1 cellular context compared by ENCODE assay signal in the genomic region with DNA sequence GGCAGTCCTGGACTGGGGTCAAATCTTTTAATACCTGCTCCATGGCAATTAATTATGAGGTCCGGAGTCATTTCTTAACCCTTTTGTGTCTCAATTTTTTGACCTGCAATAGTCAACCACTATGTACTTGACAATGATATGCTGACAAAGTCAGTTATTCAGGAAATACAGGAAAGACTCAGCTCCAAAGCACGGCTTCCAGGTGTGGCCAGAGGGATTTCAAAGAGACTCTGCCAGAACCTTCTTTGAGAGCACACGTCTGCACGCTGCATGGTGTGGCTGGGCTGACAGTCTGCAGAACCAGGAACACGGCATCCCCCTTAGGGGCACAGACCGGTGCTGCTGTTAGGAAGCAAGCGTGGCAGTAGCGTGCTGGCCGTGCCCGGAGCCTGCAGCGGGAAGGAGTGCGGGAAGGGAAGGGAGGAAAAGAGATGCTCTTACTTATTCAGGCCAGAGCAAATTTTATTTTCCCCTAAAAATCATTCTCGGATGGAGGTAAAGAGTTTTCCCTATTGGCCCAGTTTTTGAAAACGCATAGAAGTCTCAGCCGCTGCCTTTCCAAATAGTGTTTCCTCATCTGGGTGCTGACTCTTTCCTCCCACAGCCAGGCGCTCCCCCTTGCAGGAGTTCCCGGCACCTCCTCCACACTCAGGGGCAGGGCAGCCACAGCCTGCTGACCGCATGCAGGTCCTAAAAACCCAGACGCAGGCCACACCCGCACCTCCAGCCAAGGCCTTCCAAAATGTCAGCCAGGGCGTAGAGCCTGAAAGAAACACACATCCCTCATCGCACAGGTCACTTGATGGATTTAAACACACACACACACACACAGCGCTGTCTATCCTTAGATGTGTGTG.
TF ChIP-seq lines count a peak whose summit lies in the region.

No MANE protein-coding gene starts in this region.

TF ChIP-seq in K562, 482 proteins besides CTCF, POLR2A, EP300 and RAD21 (continued from another document and continues in another):
- TF ChIP-seq ZNF507 (tag; conservative IDR thresholded peaks at IDR 0.05) (no peak), YY1 (IDR thresholded peaks at IDR 0.05; ENCODE audit: borderline replicate concordance in 1 of 3, control insufficient read depth in 1 of 3, extremely low read depth in 1 of 3, insufficient read depth in 3 of 3, insufficient read length in 1 of 3, insufficient replicate concordance in 2 of 3, low read depth in 1 of 3, low read length in 2 of 3) (peak in 1 of 3 experiments; percentile 70), BDP1 (IDR thresholded peaks at IDR 0.05; ENCODE audit: insufficient read depth, insufficient read length) (no peak), MCM5 (IDR thresholded peaks at IDR 0.05; ENCODE audit: low read depth) (no peak), MAZ (CRISPR knock-in tag; conservative IDR thresholded peaks at IDR 0.05 in 1 of 2, IDR thresholded peaks at IDR 0.05 in 1 of 2) (peak in 1 of 2 experiments; percentile 40; a peak in 1 of 4 replicates), ZNF165 (CRISPR knock-in tag; IDR thresholded peaks at IDR 0.05; ENCODE audit: borderline replicate concordance) (no peak), ZNF12 (CRISPR knock-in tag; IDR thresholded peaks at IDR 0.05) (0 out of 2 replicates have a peak, but pooled peaks have one; percentile 50), SMARCE1 (IDR thresholded peaks at IDR 0.05) (peak; percentile 60; the same call in 1 of the 2 replicates), GABPB1 (CRISPR knock-in tag; IDR thresholded peaks at IDR 0.05) (0 out of 2 replicates have a peak, but pooled peaks have one; percentile 23), JUN (IDR thresholded peaks at IDR 0.05; ENCODE audit: borderline replicate concordance, low read depth, low read length) (peak; percentile 53; the same call in 1 of the 2 replicates), JUN (CRISPR knock-in tag; IDR thresholded peaks at IDR 0.05; ENCODE audit: borderline replicate concordance) (no peak), ETV5 (CRISPR knock-in tag; IDR thresholded peaks at IDR 0.05; ENCODE audit: low read depth) (0 out of 2 replicates have a peak, but pooled peaks have one; percentile 30), HIVEP1 (CRISPR knock-in tag; IDR thresholded peaks at IDR 0.05) (no peak), MCM3 (IDR thresholded peaks at IDR 0.05) (no peak), ZNF589 (CRISPR knock-in tag; IDR thresholded peaks at IDR 0.05; ENCODE audit: low read depth) (no peak), EGR1 (conservative IDR thresholded peaks at IDR 0.05) (0 out of 2 replicates have a peak, but pooled peaks have one; percentile 9), JUND (IDR thresholded peaks at IDR 0.05; ENCODE audit: borderline replicate concordance, low read depth, low read length) (peak; percentile 62), JUND (tag; IDR thresholded peaks at IDR 0.05; ENCODE audit: borderline replicate concordance, low read depth, low read length) (peak; percentile 48; the same call in 1 of the 3 replicates), ZNF3 (CRISPR knock-in tag; IDR thresholded peaks at IDR 0.05) (no peak), POLR2G (IDR thresholded peaks at IDR 0.05; ENCODE audit: low read depth, low read length) (no peak), ZNF24 (IDR thresholded peaks at IDR 0.05) (no peak), HDAC1 (IDR thresholded peaks at IDR 0.05) (peak in 1 of 2 experiments; percentile 38; a peak in 1 of 4 replicates), NBN (IDR thresholded peaks at IDR 0.05; ENCODE audit: low read depth) (no peak), GATAD2A (IDR thresholded peaks at IDR 0.05) (no peak), SOX6 (IDR thresholded peaks at IDR 0.05) (no peak; the same call in 1 of the 2 replicates), ZBTB1 (CRISPR knock-in tag; IDR thresholded peaks at IDR 0.05; ENCODE audit: borderline replicate concordance, low read depth) (peak; percentile 94), MXI1 (IDR thresholded peaks at IDR 0.05; ENCODE audit: low read depth, low read length) (no peak), ZNF282 (CRISPR knock-in tag; IDR thresholded peaks at IDR 0.05) (no peak), RB1 (IDR thresholded peaks at IDR 0.05; ENCODE audit: low read depth) (no peak; the same call in 1 of the 2 replicates)
- TF ChIP-seq, protein P1, sequence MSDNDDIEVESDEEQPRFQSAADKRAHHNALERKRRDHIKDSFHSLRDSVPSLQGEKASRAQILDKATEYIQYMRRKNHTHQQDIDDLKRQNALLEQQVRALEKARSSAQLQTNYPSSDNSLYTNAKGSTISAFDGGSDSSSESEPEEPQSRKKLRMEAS (CRISPR knock-in tag; IDR thresholded peaks at IDR 0.05): peak; percentile 65; the same call in 1 of the 2 replicates
- TF ChIP-seq, protein P2, sequence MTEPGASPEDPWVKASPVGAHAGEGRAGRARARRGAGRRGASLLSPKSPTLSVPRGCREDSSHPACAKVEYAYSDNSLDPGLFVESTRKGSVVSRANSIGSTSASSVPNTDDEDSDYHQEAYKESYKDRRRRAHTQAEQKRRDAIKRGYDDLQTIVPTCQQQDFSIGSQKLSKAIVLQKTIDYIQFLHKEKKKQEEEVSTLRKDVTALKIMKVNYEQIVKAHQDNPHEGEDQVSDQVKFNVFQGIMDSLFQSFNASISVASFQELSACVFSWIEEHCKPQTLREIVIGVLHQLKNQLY (CRISPR knock-in tag; conservative IDR thresholded peaks at IDR 0.05): no peak
- TF ChIP-seq, protein P3, sequence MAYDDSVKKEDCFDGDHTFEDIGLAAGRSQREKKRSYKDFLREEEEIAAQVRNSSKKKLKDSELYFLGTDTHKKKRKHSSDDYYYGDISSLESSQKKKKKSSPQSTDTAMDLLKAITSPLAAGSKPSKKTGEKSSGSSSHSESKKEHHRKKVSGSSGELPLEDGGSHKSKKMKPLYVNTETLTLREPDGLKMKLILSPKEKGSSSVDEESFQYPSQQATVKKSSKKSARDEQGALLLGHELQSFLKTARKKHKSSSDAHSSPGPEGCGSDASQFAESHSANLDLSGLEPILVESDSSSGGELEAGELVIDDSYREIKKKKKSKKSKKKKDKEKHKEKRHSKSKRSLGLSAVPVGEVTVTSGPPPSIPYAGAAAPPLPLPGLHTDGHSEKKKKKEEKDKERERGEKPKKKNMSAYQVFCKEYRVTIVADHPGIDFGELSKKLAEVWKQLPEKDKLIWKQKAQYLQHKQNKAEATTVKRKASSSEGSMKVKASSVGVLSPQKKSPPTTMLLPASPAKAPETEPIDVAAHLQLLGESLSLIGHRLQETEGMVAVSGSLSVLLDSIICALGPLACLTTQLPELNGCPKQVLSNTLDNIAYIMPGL (CRISPR knock-in tag; IDR thresholded peaks at IDR 0.05): no peak
- TF ChIP-seq, protein P4, sequence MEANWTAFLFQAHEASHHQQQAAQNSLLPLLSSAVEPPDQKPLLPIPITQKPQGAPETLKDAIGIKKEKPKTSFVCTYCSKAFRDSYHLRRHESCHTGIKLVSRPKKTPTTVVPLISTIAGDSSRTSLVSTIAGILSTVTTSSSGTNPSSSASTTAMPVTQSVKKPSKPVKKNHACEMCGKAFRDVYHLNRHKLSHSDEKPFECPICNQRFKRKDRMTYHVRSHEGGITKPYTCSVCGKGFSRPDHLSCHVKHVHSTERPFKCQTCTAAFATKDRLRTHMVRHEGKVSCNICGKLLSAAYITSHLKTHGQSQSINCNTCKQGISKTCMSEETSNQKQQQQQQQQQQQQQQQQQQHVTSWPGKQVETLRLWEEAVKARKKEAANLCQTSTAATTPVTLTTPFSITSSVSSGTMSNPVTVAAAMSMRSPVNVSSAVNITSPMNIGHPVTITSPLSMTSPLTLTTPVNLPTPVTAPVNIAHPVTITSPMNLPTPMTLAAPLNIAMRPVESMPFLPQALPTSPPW (CRISPR knock-in tag; IDR thresholded peaks at IDR 0.05): peak; percentile 92
- TF ChIP-seq, protein P5, sequence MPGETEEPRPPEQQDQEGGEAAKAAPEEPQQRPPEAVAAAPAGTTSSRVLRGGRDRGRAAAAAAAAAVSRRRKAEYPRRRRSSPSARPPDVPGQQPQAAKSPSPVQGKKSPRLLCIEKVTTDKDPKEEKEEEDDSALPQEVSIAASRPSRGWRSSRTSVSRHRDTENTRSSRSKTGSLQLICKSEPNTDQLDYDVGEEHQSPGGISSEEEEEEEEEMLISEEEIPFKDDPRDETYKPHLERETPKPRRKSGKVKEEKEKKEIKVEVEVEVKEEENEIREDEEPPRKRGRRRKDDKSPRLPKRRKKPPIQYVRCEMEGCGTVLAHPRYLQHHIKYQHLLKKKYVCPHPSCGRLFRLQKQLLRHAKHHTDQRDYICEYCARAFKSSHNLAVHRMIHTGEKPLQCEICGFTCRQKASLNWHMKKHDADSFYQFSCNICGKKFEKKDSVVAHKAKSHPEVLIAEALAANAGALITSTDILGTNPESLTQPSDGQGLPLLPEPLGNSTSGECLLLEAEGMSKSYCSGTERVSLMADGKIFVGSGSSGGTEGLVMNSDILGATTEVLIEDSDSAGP (CRISPR knock-in tag; IDR thresholded peaks at IDR 0.05): no peak
- TF ChIP-seq, protein P6, sequence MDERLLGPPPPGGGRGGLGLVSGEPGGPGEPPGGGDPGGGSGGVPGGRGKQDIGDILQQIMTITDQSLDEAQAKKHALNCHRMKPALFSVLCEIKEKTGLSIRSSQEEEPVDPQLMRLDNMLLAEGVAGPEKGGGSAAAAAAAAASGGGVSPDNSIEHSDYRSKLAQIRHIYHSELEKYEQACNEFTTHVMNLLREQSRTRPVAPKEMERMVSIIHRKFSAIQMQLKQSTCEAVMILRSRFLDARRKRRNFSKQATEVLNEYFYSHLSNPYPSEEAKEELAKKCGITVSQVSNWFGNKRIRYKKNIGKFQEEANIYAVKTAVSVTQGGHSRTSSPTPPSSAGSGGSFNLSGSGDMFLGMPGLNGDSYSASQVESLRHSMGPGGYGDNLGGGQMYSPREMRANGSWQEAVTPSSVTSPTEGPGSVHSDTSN (CRISPR knock-in tag; IDR thresholded peaks at IDR 0.05; ENCODE audit: low read depth): no peak
- TF ChIP-seq, protein P6 (tag; conservative IDR thresholded peaks at IDR 0.05; ENCODE audit: low read depth): no peak
- TF ChIP-seq, protein P7, sequence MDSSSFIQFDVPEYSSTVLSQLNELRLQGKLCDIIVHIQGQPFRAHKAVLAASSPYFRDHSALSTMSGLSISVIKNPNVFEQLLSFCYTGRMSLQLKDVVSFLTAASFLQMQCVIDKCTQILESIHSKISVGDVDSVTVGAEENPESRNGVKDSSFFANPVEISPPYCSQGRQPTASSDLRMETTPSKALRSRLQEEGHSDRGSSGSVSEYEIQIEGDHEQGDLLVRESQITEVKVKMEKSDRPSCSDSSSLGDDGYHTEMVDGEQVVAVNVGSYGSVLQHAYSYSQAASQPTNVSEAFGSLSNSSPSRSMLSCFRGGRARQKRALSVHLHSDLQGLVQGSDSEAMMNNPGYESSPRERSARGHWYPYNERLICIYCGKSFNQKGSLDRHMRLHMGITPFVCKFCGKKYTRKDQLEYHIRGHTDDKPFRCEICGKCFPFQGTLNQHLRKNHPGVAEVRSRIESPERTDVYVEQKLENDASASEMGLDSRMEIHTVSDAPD (CRISPR knock-in tag; IDR thresholded peaks at IDR 0.05): no peak
- TF ChIP-seq, protein P8, sequence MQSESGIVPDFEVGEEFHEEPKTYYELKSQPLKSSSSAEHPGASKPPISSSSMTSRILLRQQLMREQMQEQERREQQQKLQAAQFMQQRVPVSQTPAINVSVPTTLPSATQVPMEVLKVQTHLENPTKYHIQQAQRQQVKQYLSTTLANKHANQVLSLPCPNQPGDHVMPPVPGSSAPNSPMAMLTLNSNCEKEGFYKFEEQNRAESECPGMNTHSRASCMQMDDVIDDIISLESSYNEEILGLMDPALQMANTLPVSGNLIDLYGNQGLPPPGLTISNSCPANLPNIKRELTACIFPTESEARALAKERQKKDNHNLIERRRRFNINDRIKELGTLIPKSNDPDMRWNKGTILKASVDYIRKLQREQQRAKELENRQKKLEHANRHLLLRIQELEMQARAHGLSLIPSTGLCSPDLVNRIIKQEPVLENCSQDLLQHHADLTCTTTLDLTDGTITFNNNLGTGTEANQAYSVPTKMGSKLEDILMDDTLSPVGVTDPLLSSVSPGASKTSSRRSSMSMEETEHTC (IDR thresholded peaks at IDR 0.05): 0 out of 2 replicates have a peak, but pooled peaks have one; percentile 8
- TF ChIP-seq, protein P9, sequence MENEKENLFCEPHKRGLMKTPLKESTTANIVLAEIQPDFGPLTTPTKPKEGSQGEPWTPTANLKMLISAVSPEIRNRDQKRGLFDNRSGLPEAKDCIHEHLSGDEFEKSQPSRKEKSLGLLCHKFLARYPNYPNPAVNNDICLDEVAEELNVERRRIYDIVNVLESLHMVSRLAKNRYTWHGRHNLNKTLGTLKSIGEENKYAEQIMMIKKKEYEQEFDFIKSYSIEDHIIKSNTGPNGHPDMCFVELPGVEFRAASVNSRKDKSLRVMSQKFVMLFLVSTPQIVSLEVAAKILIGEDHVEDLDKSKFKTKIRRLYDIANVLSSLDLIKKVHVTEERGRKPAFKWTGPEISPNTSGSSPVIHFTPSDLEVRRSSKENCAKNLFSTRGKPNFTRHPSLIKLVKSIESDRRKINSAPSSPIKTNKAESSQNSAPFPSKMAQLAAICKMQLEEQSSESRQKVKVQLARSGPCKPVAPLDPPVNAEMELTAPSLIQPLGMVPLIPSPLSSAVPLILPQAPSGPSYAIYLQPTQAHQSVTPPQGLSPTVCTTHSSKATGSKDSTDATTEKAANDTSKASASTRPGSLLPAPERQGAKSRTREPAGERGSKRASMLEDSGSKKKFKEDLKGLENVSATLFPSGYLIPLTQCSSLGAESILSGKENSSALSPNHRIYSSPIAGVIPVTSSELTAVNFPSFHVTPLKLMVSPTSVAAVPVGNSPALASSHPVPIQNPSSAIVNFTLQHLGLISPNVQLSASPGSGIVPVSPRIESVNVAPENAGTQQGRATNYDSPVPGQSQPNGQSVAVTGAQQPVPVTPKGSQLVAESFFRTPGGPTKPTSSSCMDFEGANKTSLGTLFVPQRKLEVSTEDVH (IDR thresholded peaks at IDR 0.05; ENCODE audit: low read depth, partially characterized antibody): no peak
- TF ChIP-seq, protein P10, sequence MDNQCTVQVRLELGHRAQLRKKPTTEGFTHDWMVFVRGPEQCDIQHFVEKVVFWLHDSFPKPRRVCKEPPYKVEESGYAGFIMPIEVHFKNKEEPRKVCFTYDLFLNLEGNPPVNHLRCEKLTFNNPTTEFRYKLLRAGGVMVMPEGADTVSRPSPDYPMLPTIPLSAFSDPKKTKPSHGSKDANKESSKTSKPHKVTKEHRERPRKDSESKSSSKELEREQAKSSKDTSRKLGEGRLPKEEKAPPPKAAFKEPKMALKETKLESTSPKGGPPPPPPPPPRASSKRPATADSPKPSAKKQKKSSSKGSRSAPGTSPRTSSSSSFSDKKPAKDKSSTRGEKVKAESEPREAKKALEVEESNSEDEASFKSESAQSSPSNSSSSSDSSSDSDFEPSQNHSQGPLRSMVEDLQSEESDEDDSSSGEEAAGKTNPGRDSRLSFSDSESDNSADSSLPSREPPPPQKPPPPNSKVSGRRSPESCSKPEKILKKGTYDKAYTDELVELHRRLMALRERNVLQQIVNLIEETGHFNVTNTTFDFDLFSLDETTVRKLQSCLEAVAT (IDR thresholded peaks at IDR 0.05): 0 out of 4 replicates have a peak, but pooled peaks of 1 of the 2 experiments have one; percentile 71
- TF ChIP-seq, protein P11, sequence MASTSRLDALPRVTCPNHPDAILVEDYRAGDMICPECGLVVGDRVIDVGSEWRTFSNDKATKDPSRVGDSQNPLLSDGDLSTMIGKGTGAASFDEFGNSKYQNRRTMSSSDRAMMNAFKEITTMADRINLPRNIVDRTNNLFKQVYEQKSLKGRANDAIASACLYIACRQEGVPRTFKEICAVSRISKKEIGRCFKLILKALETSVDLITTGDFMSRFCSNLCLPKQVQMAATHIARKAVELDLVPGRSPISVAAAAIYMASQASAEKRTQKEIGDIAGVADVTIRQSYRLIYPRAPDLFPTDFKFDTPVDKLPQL (IDR thresholded peaks at IDR 0.05; ENCODE audit: extremely low read depth, insufficient read length): no peak
